Comparison of ENCODE assay signal across 13 cellular contexts in genomic region chr3:71309886-71310285, GRCh38.
A peak's percentile ranks its signal among the peaks of the same experiment; 100 is the strongest.
DNase-seq lines count a peak whose midpoint lies in the region; ATAC-seq and TF ChIP-seq lines count a peak whose summit lies in the region.
"Had no signal": no experiment of that assay in that cellular context is flagged by ENCODE, and none has a peak within 500 bp of the region (broad histone marks: within the 10 kb centered on the region; RNA-seq: fewer than 3 reads in every experiment).

No MANE protein-coding gene starts in this region.

- H3K4me3 Mint-ChIP-seq in activated naive CD8-positive, alpha-beta T cell treated with anti-CD3 and anti-CD28 coated beads, Interleukin-2, amount 10 ng/mL, durations not matched to agents 7 days and 5 days: peak overlapping the region; percentile 81
- peak overlapping the region in 7 of 10 donors; percentile 79 to 88 (median 82) for H3K4me3 Mint-ChIP-seq in naive thymus-derived CD8-positive, alpha-beta T cell
- H3K4me3 Mint-ChIP-seq: mesothelial cell of epicardium; T-helper 1 cell treated with Interleukin-12 subunit alpha and Interleukin-12 subunit beta and Interleukin-4 antibody, amounts not matched to agents 30 μg/mL and 1 μg/mL, for 36 hours had no signal

- H3K4me3 ChIP-seq in MM.1S (ENCODE audit: low read length): no peak overlapping the region
- H3K4me3 ChIP-seq: GM12878 had no signal

- DNase-seq in AG20443 (ENCODE audit: low spot score) (peak; percentile 29), ELR (ENCODE audit: low read depth) (peak; percentile 26), NOMO-1 (lab: John Stamatoyannopoulos, UW; ENCODE audit: unreplicated experiment in 2 of 2) (no peak), NAMALWA (ENCODE audit: low spot score) (no peak), MM.1S (no peak)
- no peak for DNase-seq in activated naive CD8-positive, alpha-beta T cell treated with anti-CD3 and anti-CD28 coated beads, Interleukin-2, amount 10 ng/mL, durations not matched to agents 7 days and 5 days
- no peak for DNase-seq in naive thymus-derived CD8-positive, alpha-beta T cell
- DNase-seq: NCI-H2081 treated with DMSO at 0.1 percent for 48 hours, NCI-H748 treated with DMSO at 0.1 percent for 48 hours, RPMI8226 had no signal

- no peaks in the 10 kb centered on the region for H3F3A ChIP-seq in MM.1S (ENCODE audit: insufficient read depth, low read length)

- no peaks in the 10 kb centered on the region for H3K9me3 ChIP-seq in MM.1S (replicated peaks; ENCODE audit: insufficient read depth, low read length)

- ATAC-seq in activated naive CD8-positive, alpha-beta T cell treated with anti-CD3 and anti-CD28 coated beads, Interleukin-2, amount 10 ng/mL, durations not matched to agents 7 days and 5 days (ENCODE audit: low read depth): no peak
- no peak for ATAC-seq in naive thymus-derived CD8-positive, alpha-beta T cell
- ATAC-seq: GM12878 had no signal

- H3K9me3 Mint-ChIP-seq in activated naive CD8-positive, alpha-beta T cell treated with anti-CD3 and anti-CD28 coated beads, Interleukin-2, amount 10 ng/mL, durations not matched to agents 7 days and 5 days: no peaks in the 10 kb centered on the region
- H3K9me3 Mint-ChIP-seq in naive thymus-derived CD8-positive, alpha-beta T cell: no peaks in the 10 kb centered on the region
- H3K9me3 Mint-ChIP-seq: mesothelial cell of epicardium; T-helper 1 cell treated with Interleukin-12 subunit alpha and Interleukin-12 subunit beta and Interleukin-4 antibody, amounts not matched to agents 30 μg/mL and 1 μg/mL, for 36 hours had no signal

- no peaks in the 10 kb centered on the region for H3K9me2 ChIP-seq in MM.1S (replicated peaks; ENCODE audit: insufficient read depth, low read length)

- H2AFZ ChIP-seq in MM.1S (ENCODE audit: low read length): no peak overlapping the region

- no peaks in the 10 kb centered on the region for H3K27me3 Mint-ChIP-seq in activated naive CD8-positive, alpha-beta T cell treated with anti-CD3 and anti-CD28 coated beads, Interleukin-2, amount 10 ng/mL, durations not matched to agents 7 days and 5 days
- no peaks in the 10 kb centered on the region for H3K27me3 Mint-ChIP-seq in naive thymus-derived CD8-positive, alpha-beta T cell

- POLR2A ChIA-PET in activated naive CD8-positive, alpha-beta T cell treated with anti-CD3 and anti-CD28 coated beads, Interleukin-2, amount 10 ng/mL, durations not matched to agents 7 days and 5 days (lab: Charles Lee): interaction anchor here (0.6 to 0.7 kb wide), 2 partner anchors 46 to 253 kb away, joined by 3 read pairs; no protein-coding TSS in a partner anchor
- POLR2A ChIA-PET in naive thymus-derived CD8-positive, alpha-beta T cell (lab: Charles Lee): interaction anchor here (1.2 kb wide), 1 partner anchor 63 kb away, joined by 3 read pairs; no protein-coding TSS in a partner anchor

- H3K4me1 ChIP-seq in MM.1S (ENCODE audit: low read length): no peaks in the 10 kb centered on the region

- no peak overlapping the region for H3K9ac ChIP-seq in MM.1S (ENCODE audit: low read length)

- peaks cover 10% of the 10 kb centered on the region for H3K36me3 Mint-ChIP-seq in activated naive CD8-positive, alpha-beta T cell treated with anti-CD3 and anti-CD28 coated beads, Interleukin-2, amount 10 ng/mL, durations not matched to agents 7 days and 5 days
- H3K36me3 Mint-ChIP-seq in naive thymus-derived CD8-positive, alpha-beta T cell: peaks cover 4 to 8% (median 8%) of the 10 kb centered on the region in 3 donors

- H3K36me3 ChIP-seq in MM.1S (replicated peaks; ENCODE audit: insufficient read depth, low read length): no peaks in the 10 kb centered on the region

- no peaks in the 10 kb centered on the region for H3K27me3 ChIP-seq in MM.1S (replicated peaks; ENCODE audit: insufficient read depth, low read length)

- H4K20me1 ChIP-seq in MM.1S (ENCODE audit: insufficient read depth, low read length): no peaks in the 10 kb centered on the region

- no peak for TF ChIP-seq CTCF in MM.1S (IDR thresholded peaks at IDR 0.05; ENCODE audit: low read length)

- peaks cover 48% of the 10 kb centered on the region for H3K4me1 Mint-ChIP-seq in activated naive CD8-positive, alpha-beta T cell treated with anti-CD3 and anti-CD28 coated beads, Interleukin-2, amount 10 ng/mL, durations not matched to agents 7 days and 5 days
- peaks cover 32 to 78% (median 73%) of the 10 kb centered on the region in 4 donors for H3K4me1 Mint-ChIP-seq in naive thymus-derived CD8-positive, alpha-beta T cell

- H3K79me2 ChIP-seq in MM.1S (ENCODE audit: low read length): no peaks in the 10 kb centered on the region

- H3K27ac ChIP-seq in MM.1S (ENCODE audit: low read length): no peak overlapping the region

- H3K27ac Mint-ChIP-seq in activated naive CD8-positive, alpha-beta T cell treated with anti-CD3 and anti-CD28 coated beads, Interleukin-2, amount 10 ng/mL, durations not matched to agents 7 days and 5 days: peak overlapping the region; percentile 92
- H3K27ac Mint-ChIP-seq in naive thymus-derived CD8-positive, alpha-beta T cell: peak overlapping the region; percentile 93 to 99 (median 96)
- H3K27ac Mint-ChIP-seq: T-helper 1 cell treated with Interleukin-12 subunit alpha and Interleukin-12 subunit beta and Interleukin-4 antibody, amounts not matched to agents 30 μg/mL and 1 μg/mL, for 36 hours had no signal

- H3K4me2 ChIP-seq in MM.1S (ENCODE audit: low read depth, low read length): no peak overlapping the region

Comparison
In these comparisons a context has a peak if more than half of its experiments do, and no peak if none do; other contexts are left out.
1. DNase-seq: peak in AG20443 (single experiment) and ELR (single experiment); none in activated naive CD8-positive, alpha-beta T cell treated with anti-CD3 and anti-CD28 coated beads, Interleukin-2, amount 10 ng/mL, durations not matched to agents 7 days and 5 days (single experiment), naive thymus-derived CD8-positive, alpha-beta T cell (0 of 10), NOMO-1 (0 of 2), NAMALWA (single experiment) and MM.1S (single experiment).